In the genomic region with DNA sequence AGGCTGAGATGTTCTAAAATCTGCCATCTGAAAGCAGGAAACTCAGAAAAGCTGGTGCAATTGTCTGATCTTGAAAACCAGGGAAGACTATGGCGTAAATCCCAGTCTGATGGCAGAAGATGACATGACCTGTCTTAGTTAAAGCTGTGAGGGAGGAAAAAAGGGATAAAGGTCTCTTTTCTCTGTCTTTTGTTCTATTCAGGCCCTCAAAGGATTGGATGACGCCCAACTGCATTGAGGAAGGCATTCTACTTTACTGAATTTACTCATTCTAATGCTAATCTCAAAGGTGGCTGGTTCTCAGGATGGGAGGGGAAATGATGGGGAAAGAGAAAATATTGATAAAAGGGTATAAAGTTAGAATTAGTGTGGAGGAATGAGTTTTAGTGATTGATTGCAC, we compare ENCODE assay signal across 15 cellular contexts.
"Had no signal": no experiment of that assay in that cellular context is flagged by ENCODE, and none has a peak within 500 bp of the region (broad histone marks: within the 10 kb centered on the region; RNA-seq: fewer than 3 reads in every experiment).

No MANE protein-coding gene starts in this region.

- H3K36me3 ChIP-seq: heart left ventricle had no signal

- H3K27me3 ChIP-seq: heart left ventricle had no signal

- ATAC-seq: esophagus mucosa, heart left ventricle, left cardiac atrium, left ventricle myocardium superior, right cardiac atrium had no signal

- H3K4me1 ChIP-seq: heart left ventricle had no signal

- H3K27ac ChIP-seq: heart left ventricle had no signal

- DNase-seq: effector memory CD4-positive, alpha-beta T cell; heart left ventricle; hippocampal formation; left cardiac atrium; left ventricle myocardium superior; mesenchymal stem cell; naive B cell; right cardiac atrium; small intestine; stimulated activated CD4-positive, alpha-beta T cell treated with anti-CD3 and anti-CD28 coated beads, Interleukin-2, amount 100 ng/mL, for 48 hours; stimulated activated naive CD4-positive, alpha-beta T cell treated with Interleukin-2 at 50 U/mL for 16 hours; trophoblast cell had no signal

- H3K4me1 Mint-ChIP-seq: naive B cell, nephron had no signal

- H3K4me3 Mint-ChIP-seq: nephron had no signal

- H3K4me3 ChIP-seq: heart left ventricle, lung had no signal

- H3K27me3 Mint-ChIP-seq: naive B cell had no signal

- H3K27ac Mint-ChIP-seq: naive B cell, nephron had no signal

- H3K36me3 Mint-ChIP-seq: naive B cell had no signal
